ENCODE assay signal across 14 cellular contexts in genomic region chr16:88005148-88005547, GRCh38. TPM values are rescaled to one million over a fixed set of nuclear protein-coding genes. Genes with fewer than 3 reads are reported as not detected.
DNase-seq lines count a peak whose midpoint lies in the region; ATAC-seq, FAIRE-seq and TF ChIP-seq lines count a peak whose summit lies in the region.
"Had no signal": no experiment of that assay in that cellular context is flagged by ENCODE, and none has a peak within 500 bp of the region (broad histone marks: within the 10 kb centered on the region; RNA-seq: fewer than 3 reads in every experiment).

No MANE protein-coding gene starts in this region.

- no peaks in the 10 kb centered on the region for H3K9me1 ChIP-seq in endothelial cell of umbilical vein (replicated peaks; ENCODE audit: control insufficient read depth, extremely low read depth, insufficient read depth, low read length)

- no peaks in the 10 kb centered on the region for H3K27me3 Mint-ChIP-seq in progenitor cell of endocrine pancreas

- H3K27ac ChIP-seq in endothelial cell of umbilical vein (ENCODE audit: insufficient read depth, low read depth, low read length) (no peak overlapping the region), mammary epithelial cell (ENCODE audit: insufficient read depth, low read depth, low read length) (no peak overlapping the region)

- ATAC-seq in GM19395 (IDR thresholded peaks at IDR 0.05; ENCODE audit: unreplicated experiment) = no peak

- H3K9ac ChIP-seq in endothelial cell of umbilical vein (replicated peaks; ENCODE audit: extremely low read depth, insufficient read depth, low read length) = no peak overlapping the region
- H3K9ac ChIP-seq in mammary epithelial cell (ENCODE audit: insufficient read depth, low read length) = no peak overlapping the region

- H2AFZ ChIP-seq in endothelial cell of umbilical vein (ENCODE audit: low read depth, low read length) (no peak overlapping the region), mammary epithelial cell (ENCODE audit: low read depth, low read length) (no peak overlapping the region)

- in situ Hi-C loops in mammary epithelial cell (cut with MboI; ENCODE audit: low sequenced_read_pairs in 2 of 2) = no loop called here

- peak; percentile 0 for DNase-seq in NCI-H146 (lab: John Stamatoyannopoulos, UW)
- no peak for DNase-seq in NCI-H146 treated with DMSO at 0.1 percent for 48 hours (lab: John Stamatoyannopoulos, UW; ENCODE audit: unreplicated experiment)
- DNase-seq in NAMALWA (ENCODE audit: low spot score) = peak; percentile 25
- DNase-seq in endothelial cell of umbilical vein (ENCODE audit: low read depth, low spot score) = no peak
- DNase-seq in progenitor cell of endocrine pancreas (ENCODE audit: low spot score, unreplicated experiment) = no peak
- no peak for DNase-seq in kidney tubule cell (ENCODE audit: low spot score)
- no peak for DNase-seq in mammary epithelial cell
- DNase-seq: 8988T, NCI-H446, spleen had no signal

- H3K4me1 Mint-ChIP-seq in progenitor cell of endocrine pancreas (ENCODE audit: low read depth) = no peaks in the 10 kb centered on the region

- H3K79me2 ChIP-seq in endothelial cell of umbilical vein (ENCODE audit: control insufficient read depth, insufficient read depth, low read length) (no peaks in the 10 kb centered on the region), mammary epithelial cell (ENCODE audit: insufficient read depth, low read length) (peaks cover 13% of the 10 kb centered on the region)

- H4K20me1 ChIP-seq in endothelial cell of umbilical vein (replicated peaks; ENCODE audit: control insufficient read depth, extremely low read depth, insufficient read depth, low read length) = peaks cover 2% of the 10 kb centered on the region
- H4K20me1 ChIP-seq in mammary epithelial cell (ENCODE audit: insufficient read depth, low read length) = peaks cover 3% of the 10 kb centered on the region

- no peak overlapping the region for H3K4me2 ChIP-seq in endothelial cell of umbilical vein (ENCODE audit: insufficient read depth, low read length)
- H3K4me2 ChIP-seq in mammary epithelial cell (ENCODE audit: insufficient read depth, low read depth, low read length) = no peak overlapping the region

- BruUV-seq in endothelial cell of umbilical vein (replicated peaks; lab: Mats Ljungman, UMichigan) = no TSS peak
- no TSS peak for BruUV-seq in mammary epithelial cell (replicated peaks; lab: Mats Ljungman, UMichigan)

- POLR2A ChIA-PET in endothelial cell of umbilical vein (lab: Charles Lee) = no interaction called here

- peaks cover 26% of the 10 kb centered on the region for H3K36me3 Mint-ChIP-seq in progenitor cell of endocrine pancreas (ENCODE audit: insufficient read depth)

- intact Hi-C loops in endothelial cell of umbilical vein (cut with micrococcal nuclease) = no loop called here
- intact Hi-C loops in mammary epithelial cell (cut with micrococcal nuclease) = no loop called here

- no peak overlapping the region for H3K4me3 Mint-ChIP-seq in progenitor cell of endocrine pancreas (ENCODE audit: low read depth)

- H3K9me3 Mint-ChIP-seq in progenitor cell of endocrine pancreas (ENCODE audit: low read depth) = no peaks in the 10 kb centered on the region

- peak; percentile 7 to 20 for TF ChIP-seq CTCF in endothelial cell of umbilical vein (IDR thresholded peaks at IDR 0.05; ENCODE audit: extremely low read depth in 1 of 2, insufficient read depth in 1 of 2, low read depth in 1 of 2, low read length in 2 of 2)
- peak; percentile 20 for TF ChIP-seq CTCF in progenitor cell of endocrine pancreas (IDR thresholded peaks at IDR 0.05; ENCODE audit: unreplicated experiment)
- TF ChIP-seq CTCF in mammary epithelial cell (conservative IDR thresholded peaks at IDR 0.05 in 1 of 2, IDR thresholded peaks at IDR 0.05 in 1 of 2; ENCODE audit: extremely low read depth in 1 of 2, insufficient read depth in 1 of 2, low read depth in 1 of 2, low read length in 2 of 2) = no peak

- H3K4me3 ChIP-seq in endothelial cell of umbilical vein (replicated peaks in 1 of 3; ENCODE audit: insufficient read depth in 1 of 3, low read depth in 1 of 3, low read length in 3 of 3) = no peak overlapping the region
- H3K4me3 ChIP-seq in mammary epithelial cell (replicated peaks in 1 of 3; ENCODE audit: insufficient read depth in 1 of 3, low read depth in 2 of 3, low read length in 3 of 3) = no peak overlapping the region
- H3K4me3 ChIP-seq: spleen had no signal

- H3K4me1 ChIP-seq in endothelial cell of umbilical vein (ENCODE audit: control insufficient read depth, extremely low read depth, insufficient read depth, low read length) = no peaks in the 10 kb centered on the region
- H3K4me1 ChIP-seq in mammary epithelial cell (ENCODE audit: insufficient read depth, low read length) = no peaks in the 10 kb centered on the region

- dilution Hi-C loops in endothelial cell of umbilical vein (cut with MboI; ENCODE audit: extremely low pct_ligation_motif_present, low sequenced_read_pairs) (no loop called here), mammary epithelial cell (cut with HindIII; ENCODE audit: low sequenced_read_pairs) (no loop called here)

- no peak for FAIRE-seq in endothelial cell of umbilical vein (lab: Jason Lieb, UNC)
- FAIRE-seq: endometrium, GM12892, HTR-8/SVneo had no signal

- H3K9me3 ChIP-seq in endothelial cell of umbilical vein (replicated peaks; ENCODE audit: control insufficient read depth, insufficient read depth, low read length) (no peaks in the 10 kb centered on the region), mammary epithelial cell (replicated peaks; ENCODE audit: insufficient read depth, low read length) (no peaks in the 10 kb centered on the region)
- H3K9me3 ChIP-seq: spleen had no signal

- H3K27me3 ChIP-seq in endothelial cell of umbilical vein (ENCODE audit: control insufficient read depth in 2 of 2, insufficient read depth in 2 of 2, low read length in 2 of 2) = no peaks in the 10 kb centered on the region
- H3K27me3 ChIP-seq in mammary epithelial cell (ENCODE audit: insufficient read depth, low read length) = no peaks in the 10 kb centered on the region
- H3K27me3 ChIP-seq: spleen had no signal

- H3K36me3 ChIP-seq in endothelial cell of umbilical vein (ENCODE audit: control insufficient read depth in 2 of 2, extremely low read depth in 1 of 2, insufficient read depth in 2 of 2, low read length in 2 of 2) (peaks cover 0 to 10% of the 10 kb centered on the region in 2 experiments), mammary epithelial cell (ENCODE audit: insufficient read depth, low read length) (peaks cover 3% of the 10 kb centered on the region)

- no peak overlapping the region for H3K27ac Mint-ChIP-seq in progenitor cell of endocrine pancreas

- CTCF ChIA-PET in endothelial cell of umbilical vein (lab: Charles Lee) = no interaction called here
- CTCF ChIA-PET in mammary epithelial cell (lab: Charles Lee; ENCODE audit: low non-redundant PET) = no interaction called here

- WGBS in mammary epithelial cell (ENCODE audit: low coverage, missing lambda C conversion rate) = 94% methylated on average over 9 of the region's 9 CpGs

- no peak for TF ChIP-seq POLR2A in endothelial cell of umbilical vein (IDR thresholded peaks at IDR 0.05; ENCODE audit: low read depth, low read length)

TF ChIP-seq in endothelial cell of umbilical vein, 7 proteins besides CTCF, POLR2A, EP300 and RAD21:
- TF ChIP-seq EZH2 (IDR thresholded peaks at IDR 0.05; ENCODE audit: borderline replicate concordance, low read depth, low read length, severe bottlenecking) = no peak
- no peak for TF ChIP-seq POLR2AphosphoS5 (IDR thresholded peaks at IDR 0.05; ENCODE audit: insufficient read depth, low read depth, low read length)
- no peak for TF ChIP-seq GATA2 (IDR thresholded peaks at IDR 0.05; ENCODE audit: insufficient read depth, insufficient read length, low read depth, low read length)
- TF ChIP-seq, protein P1, sequence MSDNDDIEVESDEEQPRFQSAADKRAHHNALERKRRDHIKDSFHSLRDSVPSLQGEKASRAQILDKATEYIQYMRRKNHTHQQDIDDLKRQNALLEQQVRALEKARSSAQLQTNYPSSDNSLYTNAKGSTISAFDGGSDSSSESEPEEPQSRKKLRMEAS (IDR thresholded peaks at IDR 0.05; ENCODE audit: insufficient read depth, insufficient read length) = no peak
- no peak for TF ChIP-seq FOS (IDR thresholded peaks at IDR 0.05; ENCODE audit: borderline replicate concordance, insufficient read depth, low read length)
- no peak for TF ChIP-seq JUN (IDR thresholded peaks at IDR 0.05; ENCODE audit: borderline replicate concordance, insufficient read depth, insufficient read length, low read depth)
TF ChIP-seq in endothelial cell of umbilical vein: peak in this region for 0.

RNA-seq across cellular contexts. Expression of gene BANP, which starts 53.9 kb away (rescaled TPM):
- total RNA-seq in endothelial cell of umbilical vein (33.2 and 33.8 TPM in 2 replicates), progenitor cell of endocrine pancreas (41.5 and 53.9 TPM in 2 replicates), mammary epithelial cell (10 to 100 TPM; 12.5 to 18.8 TPM)
- polyA plus RNA-seq in endothelial cell of umbilical vein (22.4 and 25.2 TPM in 2 replicates), mammary epithelial cell (15.3 TPM)
- 16.6 and 19.1 TPM in 2 replicates for polyA plus RNA-seq in endothelial cell of umbilical vein (2011; cell fraction: cytosol; rRNA removed)
- polyA plus RNA-seq in endothelial cell of umbilical vein (2011; cell fraction: nucleus; rRNA removed) = 49.9 and 54.5 TPM in 2 replicates
- polyA plus RNA-seq in endothelial cell of umbilical vein (2012) = 13.2 and 13.3 TPM in 2 replicates
- polyA minus RNA-seq in endothelial cell of umbilical vein (28.2 and 31.3 TPM in 2 replicates), mammary epithelial cell (23.3 TPM)
- 25.3 TPM for polyA minus RNA-seq in endothelial cell of umbilical vein (2011; cell fraction: cytosol; rRNA and poly(A)+ RNA removed)
- 34.3 and 44.2 TPM in 2 replicates for polyA minus RNA-seq in endothelial cell of umbilical vein (2011; cell fraction: nucleus; rRNA and poly(A)+ RNA removed)

Comparison
In these comparisons a context has a peak if more than half of its experiments do, and no peak if none do; other contexts are left out.
1. DNase-seq: peak in NCI-H146 (single experiment) and NAMALWA (single experiment); none in NCI-H146 treated with DMSO at 0.1 percent for 48 hours (single experiment), endothelial cell of umbilical vein (single experiment), progenitor cell of endocrine pancreas (single experiment), kidney tubule cell (single experiment) and mammary epithelial cell (single experiment).
2. CTCF ChIP-seq: peak in endothelial cell of umbilical vein (2 of 2) and progenitor cell of endocrine pancreas (single experiment); none in mammary epithelial cell (0 of 2).